11 cellular contexts compared by ENCODE assay signal in genomic region chr3:17749281-17749680, GRCh38. TPM values are rescaled to one million over a fixed set of nuclear protein-coding genes. Genes with fewer than 3 reads are reported as not detected.
DNase-seq lines count a peak whose midpoint lies in the region; ATAC-seq and TF ChIP-seq lines count a peak whose summit lies in the region.
"Had no signal": no experiment of that assay in that cellular context is flagged by ENCODE, and none has a peak within 500 bp of the region (broad histone marks: within the 10 kb centered on the region; RNA-seq: fewer than 3 reads in every experiment).

No MANE protein-coding gene starts in this region.

- no peaks in the 10 kb centered on the region for H3K79me2 ChIP-seq in ACC112 (ENCODE audit: control insufficient read depth, insufficient read depth, low read length, unreplicated experiment)

- H3K27me3 ChIP-seq in ACC112 (ENCODE audit: insufficient read depth, low read length) (no peaks in the 10 kb centered on the region), colonic mucosa (no peaks in the 10 kb centered on the region), esophagus muscularis mucosa (no peaks in the 10 kb centered on the region)
- H3K27me3 ChIP-seq: right atrium auricular region had no signal

- no peak for TF ChIP-seq EP300 in esophagus muscularis mucosa (IDR thresholded peaks at IDR 0.05)

- H3K36me3 ChIP-seq in ACC112 (ENCODE audit: insufficient read depth, low read length) = no peaks in the 10 kb centered on the region
- H3K36me3 ChIP-seq in colonic mucosa = no peaks in the 10 kb centered on the region
- H3K36me3 ChIP-seq in esophagus muscularis mucosa = no peaks in the 10 kb centered on the region
- H3K36me3 ChIP-seq: right atrium auricular region had no signal

- peaks cover 13% of the 10 kb centered on the region for H3K27me3 Mint-ChIP-seq in activated T-helper 2 cell treated with anti-CD3 and anti-CD28 coated beads, Interferon-gamma antibody, Interleukin-2, Interleukin-4, amounts not matched to agents 10 μg/mL and 5 μg/mL and 100 μg/mL, durations not matched to agents 14 hours and 24 hours and 36 hours (ENCODE audit: low read depth)

- H3K27ac ChIP-seq in ACC112 (ENCODE audit: low read depth, low read length) (no peak overlapping the region), colonic mucosa (no peak overlapping the region), esophagus muscularis mucosa (replicated peaks in 1 of 4) (no peak overlapping the region)
- H3K27ac ChIP-seq: right atrium auricular region had no signal

- TF ChIP-seq POLR2A in esophagus muscularis mucosa (IDR thresholded peaks at IDR 0.05; ENCODE audit: low read depth) = no peak

- H3K4me3 ChIP-seq in ACC112 (ENCODE audit: low read depth, low read length) (peak overlapping the region; percentile 72), colonic mucosa (no peak overlapping the region), esophagus muscularis mucosa (no peak overlapping the region)
- H3K4me3 ChIP-seq: right atrium auricular region had no signal

- DNase-seq in activated T-helper 2 cell treated with anti-CD3 and anti-CD28 coated beads, Interferon-gamma antibody, Interleukin-2, Interleukin-4, amounts not matched to agents 10 μg/mL and 5 μg/mL and 100 μg/mL, durations not matched to agents 14 hours and 24 hours and 36 hours (ENCODE audit: low spot score) = no peak
- DNase-seq in C1 segment of cervical spinal cord (lab: John Stamatoyannopoulos, UW) = no peak
- DNase-seq in UCSD-AML1 (lab: John Stamatoyannopoulos, UW; ENCODE audit: unreplicated experiment) = no peak
- no peak for DNase-seq in colonic mucosa
- DNase-seq in esophagus muscularis mucosa (ENCODE audit: extremely low spot score) = no peak
- DNase-seq: activated CD8-positive, alpha-beta memory T cell treated with anti-CD3 and anti-CD28 coated beads for 24 hours; trophoblast cell had no signal

- WGBS in esophagus muscularis mucosa = 80% methylated on average over 1 of the region's 1 CpG

- H3K9me3 ChIP-seq in colonic mucosa = no peaks in the 10 kb centered on the region
- no peaks in the 10 kb centered on the region for H3K9me3 ChIP-seq in esophagus muscularis mucosa
- H3K9me3 ChIP-seq: right atrium auricular region had no signal

- H3K27ac Mint-ChIP-seq in activated T-helper 2 cell treated with anti-CD3 and anti-CD28 coated beads, Interferon-gamma antibody, Interleukin-2, Interleukin-4, amounts not matched to agents 10 μg/mL and 5 μg/mL and 100 μg/mL, durations not matched to agents 14 hours and 24 hours and 36 hours = no peak overlapping the region

- ATAC-seq in GM19043 (IDR thresholded peaks at IDR 0.05; ENCODE audit: low read depth, unreplicated experiment) (peak; percentile 34), HG03135 (IDR thresholded peaks at IDR 0.05; ENCODE audit: unreplicated experiment) (peak; percentile 38)

- intact Hi-C loops in activated T-helper 2 cell treated with anti-CD3 and anti-CD28 coated beads, Interferon-gamma antibody, Interleukin-2, Interleukin-4, amounts not matched to agents 10 μg/mL and 5 μg/mL and 100 μg/mL, durations not matched to agents 14 hours and 24 hours and 36 hours (cut with micrococcal nuclease) = loop anchor here (10.0 kb wide), 1 partner anchor 806 kb away; no protein-coding TSS in a partner anchor
- intact Hi-C loops in colonic mucosa (cut with DNase I) = no loop called here
- intact Hi-C loops in esophagus muscularis mucosa (cut with DNase I) = no loop called here

- no peak overlapping the region for H3K9ac ChIP-seq in colonic mucosa (ENCODE audit: low read depth in 2 of 2, low read length in 2 of 2)

- H2AFZ ChIP-seq in ACC112 (ENCODE audit: low read length, unreplicated experiment) = peak overlapping the region; percentile 75

- H3K9me3 Mint-ChIP-seq in activated T-helper 2 cell treated with anti-CD3 and anti-CD28 coated beads, Interferon-gamma antibody, Interleukin-2, Interleukin-4, amounts not matched to agents 10 μg/mL and 5 μg/mL and 100 μg/mL, durations not matched to agents 14 hours and 24 hours and 36 hours = no peaks in the 10 kb centered on the region

- peak overlapping the region; percentile 53 for H3K4me3 Mint-ChIP-seq in activated T-helper 2 cell treated with anti-CD3 and anti-CD28 coated beads, Interferon-gamma antibody, Interleukin-2, Interleukin-4, amounts not matched to agents 10 μg/mL and 5 μg/mL and 100 μg/mL, durations not matched to agents 14 hours and 24 hours and 36 hours (ENCODE audit: low read depth)

- peaks cover 21% of the 10 kb centered on the region for H3K4me1 Mint-ChIP-seq in activated T-helper 2 cell treated with anti-CD3 and anti-CD28 coated beads, Interferon-gamma antibody, Interleukin-2, Interleukin-4, amounts not matched to agents 10 μg/mL and 5 μg/mL and 100 μg/mL, durations not matched to agents 14 hours and 24 hours and 36 hours (ENCODE audit: low read depth)

- TF ChIP-seq CTCF in colonic mucosa (IDR thresholded peaks at IDR 0.05) = no peak
- TF ChIP-seq CTCF in esophagus muscularis mucosa (IDR thresholded peaks at IDR 0.05) = no peak

- H3K36me3 Mint-ChIP-seq in activated T-helper 2 cell treated with anti-CD3 and anti-CD28 coated beads, Interferon-gamma antibody, Interleukin-2, Interleukin-4, amounts not matched to agents 10 μg/mL and 5 μg/mL and 100 μg/mL, durations not matched to agents 14 hours and 24 hours and 36 hours (ENCODE audit: low read depth) = no peaks in the 10 kb centered on the region

- H3K4me1 ChIP-seq in ACC112 (ENCODE audit: control insufficient read depth, insufficient read depth, low read length, unreplicated experiment) (peaks cover 11% of the 10 kb centered on the region), colonic mucosa (peaks cover 3% of the 10 kb centered on the region), esophagus muscularis mucosa (no peaks in the 10 kb centered on the region)
- H3K4me1 ChIP-seq: right atrium auricular region had no signal

RNA-seq across cellular contexts. Expression of gene TBC1D5, which starts 6.8 kb away (rescaled TPM):
- 40.2 and 43.9 TPM in 2 replicates for total RNA-seq in activated T-helper 2 cell treated with anti-CD3 and anti-CD28 coated beads, Interferon-gamma antibody, Interleukin-2, Interleukin-4, amounts not matched to agents 10 μg/mL and 5 μg/mL and 100 μg/mL, durations not matched to agents 14 hours and 24 hours and 36 hours
- total RNA-seq in colonic mucosa = 10 to 100 TPM; 29.9 to 31.2 TPM
- total RNA-seq in esophagus muscularis mucosa = 10 to 100 TPM; 54.0 to 83.1 (median 63.6) TPM
